Comparison of ENCODE assay signal across 12 cellular contexts in genomic region chr11:46378811-46379482, GRCh38. TPM values are rescaled to one million over a fixed set of nuclear protein-coding genes. Genes with fewer than 3 reads are reported as not detected.
A peak's percentile ranks its signal among the peaks of the same experiment; 100 is the strongest.
DNase-seq lines count a peak whose midpoint lies in the region; ATAC-seq, FAIRE-seq and TF ChIP-seq lines count a peak whose summit lies in the region.
"Had no signal": no experiment of that assay in that cellular context is flagged by ENCODE, and none has a peak within 500 bp of the region (broad histone marks: within the 10 kb centered on the region; RNA-seq: fewer than 3 reads in every experiment).

No MANE protein-coding gene starts in this region.

- DNase-seq in ELF-1 (ENCODE audit: low read depth, low spot score) (peak; percentile 18), MV-4-11 (lab: John Stamatoyannopoulos, UW) (peak; percentile 16), endothelial cell (ENCODE audit: low spot score) (no peak), pancreas (peak in 1 of 6 donors; percentile 45), NCI-H1092 (lab: John Stamatoyannopoulos, UW) (no peak), GM23248 (no peak)
- DNase-seq: foreskin keratinocyte, NCI-H2081 had no signal

- intact Hi-C loops in pancreas (cut with DNase I) = no loop called here

- H3K27ac ChIP-seq in pancreas = peak overlapping the region in 3 of 4 donors; percentile 28 to 85 (median 68)
- no peak overlapping the region for H3K27ac ChIP-seq in GM23248
- H3K27ac ChIP-seq: foreskin keratinocyte had no signal

- H4K20me1 ChIP-seq in GM23248 (ENCODE audit: insufficient read depth) = no peaks in the 10 kb centered on the region

- H3K4me3 ChIP-seq in pancreas = no peak overlapping the region
- H3K4me3 ChIP-seq in GM23248 = no peak overlapping the region
- H3K4me3 ChIP-seq: lung had no signal

- peaks cover 13% of the 10 kb centered on the region for H3K36me3 Mint-ChIP-seq in endothelial cell (ENCODE audit: low read depth, unreplicated experiment)

- H3K27me3 Mint-ChIP-seq in endothelial cell (ENCODE audit: unreplicated experiment) = peaks cover 5% of the 10 kb centered on the region

- ATAC-seq in pancreas = peak in 3 of 4 donors; percentile 1 to 7 (median 5)
- ATAC-seq in GM19035 (IDR thresholded peaks at IDR 0.05; ENCODE audit: unreplicated experiment) = no peak
- ATAC-seq in HG02610 (IDR thresholded peaks at IDR 0.05; ENCODE audit: unreplicated experiment) = no peak
- ATAC-seq: foreskin keratinocyte had no signal

- H3K79me2 ChIP-seq in GM23248 (ENCODE audit: insufficient read depth) = no peaks in the 10 kb centered on the region

- H3K9ac ChIP-seq in GM23248 = no peak overlapping the region

- peak overlapping the region; percentile 12 for H3K4me3 Mint-ChIP-seq in endothelial cell (ENCODE audit: unreplicated experiment)

- no peak overlapping the region for H3K4me2 ChIP-seq in GM23248 (ENCODE audit: unreplicated experiment)

- H3K36me3 ChIP-seq in pancreas (peaks cover 0 to 22% (median 20%) of the 10 kb centered on the region in 3 donors), GM23248 (ENCODE audit: low read depth) (no peaks in the 10 kb centered on the region)

- no peak for TF ChIP-seq CTCF in endothelial cell (IDR thresholded peaks at IDR 0.05; ENCODE audit: unreplicated experiment)
- TF ChIP-seq CTCF in pancreas (IDR thresholded peaks at IDR 0.05) = no peak

- in situ Hi-C loops in GM23248 (cut with MboI) = no loop called here

- WGBS in pancreas, 2 donors = 81 to 88% methylated on average over 19 to 20 of the region's 20 CpGs
- 65 to 76% methylated on average over 18 to 20 of the region's 20 CpGs for WGBS in GM23248 (ENCODE audit: low coverage in 1 of 2, low lambda C conversion rate in 2 of 2, missing lambda C conversion rate in 2 of 2), 2 experiments

- H3K9me3 ChIP-seq in pancreas (no peaks in the 10 kb centered on the region), GM23248 (ENCODE audit: low read depth) (no peaks in the 10 kb centered on the region)

- H3K9me2 ChIP-seq in GM23248 (ENCODE audit: insufficient read depth) = no peaks in the 10 kb centered on the region

- H3K27ac Mint-ChIP-seq in endothelial cell (ENCODE audit: unreplicated experiment) = no peak overlapping the region

- no peaks in the 10 kb centered on the region for H3K9me3 Mint-ChIP-seq in endothelial cell (ENCODE audit: unreplicated experiment)

- H3K4me1 ChIP-seq in pancreas (peaks cover 0 to 6% (median 0%) of the 10 kb centered on the region in 3 donors), GM23248 (ENCODE audit: insufficient read depth) (no peaks in the 10 kb centered on the region)

- H3F3A ChIP-seq in GM23248 (ENCODE audit: insufficient read depth) = 0 out of 2 replicates have a peak, but pooled peaks cover 3% of the 10 kb centered on the region

- no peak overlapping the region for H2AFZ ChIP-seq in GM23248

- H3K4me1 Mint-ChIP-seq in endothelial cell (ENCODE audit: unreplicated experiment) = peaks cover 3% of the 10 kb centered on the region

- FAIRE-seq in pancreas (lab: Jason Lieb, UNC) = no peak
- FAIRE-seq: TTC549 had no signal

- H3K27me3 ChIP-seq in pancreas (no peaks in the 10 kb centered on the region), GM23248 (replicated peaks; ENCODE audit: insufficient read depth) (no peaks in the 10 kb centered on the region)

RNA-seq across cellular contexts. Expression of gene MDK, which starts 2.5 kb away (rescaled TPM):
- 553 TPM for total RNA-seq in endothelial cell (ENCODE audit: unreplicated experiment)
- 10 to 100 TPM in 4 of 6 donors, 1 to 10 TPM in 2; 4.3 to 84.4 (median 16.5) TPM for total RNA-seq in pancreas
- 10 to 100 TPM; 23.6 to 66.5 TPM for polyA plus RNA-seq in pancreas
- 2.7 and 10.7 TPM in 2 replicates for total RNA-seq in GM23248 (2014; rRNA removed; shearing (Covaris generic))
- 31.5 and 34.5 TPM in 2 replicates for polyA plus RNA-seq in GM23248 (2016; fragmentation: Nextera tagmentation; extraction: Ambion mirVana)

RNA-seq across cellular contexts. Expression of gene CHRM4, which starts 12.6 kb away (rescaled TPM):
- total RNA-seq in endothelial cell (ENCODE audit: unreplicated experiment) (not detected), pancreas (under 1 TPM; 0.08 to 0.62 (median 0.20) TPM)
- polyA plus RNA-seq in pancreas (under 1 TPM in 1 of 2 donors, not detected in 1; 0.66 TPM), GM23248 (2016; fragmentation: Nextera tagmentation; extraction: Ambion mirVana) (not detected in 2 replicates)
- total RNA-seq in GM23248 (2014; rRNA removed; shearing (Covaris generic)) = not detected in 2 replicates
- total RNA-seq: foreskin keratinocyte had no signal
- polyA plus RNA-seq: foreskin keratinocyte had no signal

RNA-seq across cellular contexts. Expression of gene DGKZ, which starts 31.7 kb away (rescaled TPM):
- total RNA-seq in endothelial cell (ENCODE audit: unreplicated experiment) (127 TPM), pancreas (10 to 100 TPM; 34.1 to 46.3 (median 35.0) TPM)
- polyA plus RNA-seq in pancreas (10 to 100 TPM; 81.1 to 88.8 TPM), GM23248 (2016; fragmentation: Nextera tagmentation; extraction: Ambion mirVana) (21.4 and 23.9 TPM in 2 replicates)
- total RNA-seq in GM23248 (2014; rRNA removed; shearing (Covaris generic)) = 50.7 and 62.7 TPM in 2 replicates

Comparison
In these comparisons a context has a peak if more than half of its experiments do, and no peak if none do; other contexts are left out.
1. DNase-seq: peak in ELF-1 (single experiment) and MV-4-11 (single experiment); none in endothelial cell (single experiment), NCI-H1092 (single experiment) and GM23248 (single experiment).
2. ATAC-seq: peak in pancreas (3 of 4); none in GM19035 (single experiment) and HG02610 (single experiment).